10 cellular contexts compared by ENCODE assay signal in genomic region chr16:4695473-4696171, GRCh38. TPM values are rescaled to one million over a fixed set of nuclear protein-coding genes. Genes with fewer than 3 reads are reported as not detected.
DNase-seq lines count a peak whose midpoint lies in the region; ATAC-seq, FAIRE-seq and TF ChIP-seq lines count a peak whose summit lies in the region.
"Had no signal": no experiment of that assay in that cellular context is flagged by ENCODE, and none has a peak within 500 bp of the region (broad histone marks: within the 10 kb centered on the region; RNA-seq: fewer than 3 reads in every experiment).

No MANE protein-coding gene starts in this region.

- no peak overlapping the region for H2AK5ac ChIP-seq in neuronal stem cell (ENCODE audit: low read depth, low read length)

- no peaks in the 10 kb centered on the region for H3K27me3 ChIP-seq in SK-N-SH (ENCODE audit: insufficient read depth)
- H3K27me3 ChIP-seq in HUES64 (ENCODE audit: insufficient read depth, low read length) = no peaks in the 10 kb centered on the region
- no peaks in the 10 kb centered on the region for H3K27me3 ChIP-seq in K562 (ENCODE audit: control insufficient read depth in 2 of 2, insufficient read depth in 2 of 2, low read length in 2 of 2)
- no peaks in the 10 kb centered on the region for H3K27me3 ChIP-seq in neuronal stem cell (ENCODE audit: control insufficient read depth in 3 of 3, insufficient read depth in 3 of 3, low read depth in 1 of 3, low read length in 3 of 3)

- H3K27ac ChIP-seq in SK-N-SH (ENCODE audit: low read depth in 2 of 2, low read length in 1 of 2) (no peak overlapping the region; a peak in 1 of 4 replicates), HUES64 (ENCODE audit: low read depth, low read length) (peak overlapping the region; percentile 35; the same call in 1 of the 2 replicates), K562 (ENCODE audit: extremely low read depth, low read depth, low read length) (no peak overlapping the region), neuronal stem cell (replicated peaks; ENCODE audit: low read length) (no peak overlapping the region)

- TSS peak; percentile 39 for BruUV-seq in K562 (replicated peaks; lab: Mats Ljungman, UMichigan)

- POLR2A ChIA-PET in SK-N-SH (lab: Yijun Ruan, JAX) (interaction anchor here (2.3 kb wide), 1 partner anchor 39 kb away, joined by 8 read pairs; the partner anchor contains the start of genes ANKS3 and DNAAF8), K562 (lab: Yijun Ruan, JAX) (interaction anchor here (0.5 to 1.7 kb wide), 11 partner anchors 9 to 260 kb away, joined by 3 to 11 read pairs (median 3); no protein-coding TSS in a partner anchor)

- FAIRE-seq in K562 (lab: Jason Lieb, UNC) = no peak
- FAIRE-seq: A549 had no signal

- no peak overlapping the region for H4K91ac ChIP-seq in neuronal stem cell (ENCODE audit: low read depth, low read length, poor library complexity)

- H3F3A ChIP-seq in SK-N-SH (replicated peaks; ENCODE audit: insufficient read depth) = peaks cover 17% of the 10 kb centered on the region

- H3K79me1 ChIP-seq in neuronal stem cell (ENCODE audit: low read depth, low read length) = peaks cover 12% of the 10 kb centered on the region

- H3K4me2 ChIP-seq in SK-N-SH (peak overlapping the region; percentile 94; the same call in 1 of the 2 replicates), K562 (ENCODE audit: insufficient read depth, low read length) (no peak overlapping the region), neuronal stem cell (ENCODE audit: insufficient read depth, low read length, poor library complexity, severe bottlenecking) (no peak overlapping the region)

- no peak overlapping the region for H2BK15ac ChIP-seq in neuronal stem cell (ENCODE audit: low read length)

- peak overlapping the region; percentile 75 for H2BK5ac ChIP-seq in neuronal stem cell (ENCODE audit: low read length)

- H3K9me2 ChIP-seq in SK-N-SH = no peaks in the 10 kb centered on the region

- in situ Hi-C loops in K562 (cut with MboI) = no loop called here

- H3K18ac ChIP-seq in neuronal stem cell (ENCODE audit: low read length) = no peak overlapping the region

- H4K20me1 ChIP-seq in SK-N-SH (ENCODE audit: insufficient read depth) = no peaks in the 10 kb centered on the region
- peaks cover 8% of the 10 kb centered on the region; the same call in 1 of the 2 replicates for H4K20me1 ChIP-seq in K562 (replicated peaks; ENCODE audit: control insufficient read depth, insufficient read depth, low read length)

- no peak overlapping the region for H3K4ac ChIP-seq in neuronal stem cell (ENCODE audit: low read length)

- H3K4me1 ChIP-seq in SK-N-SH (ENCODE audit: control insufficient read depth in 1 of 2, insufficient read depth in 2 of 2, low read depth in 1 of 2, low read length in 1 of 2) (peaks cover 0 to 26% of the 10 kb centered on the region in 2 experiments; a peak in 1 of 4 replicates), HUES64 (ENCODE audit: insufficient read depth, low read length) (no peaks in the 10 kb centered on the region), K562 (replicated peaks in 1 of 2; ENCODE audit: control insufficient read depth in 2 of 2, insufficient read depth in 2 of 2, low read length in 2 of 2) (peaks cover 0 to 72% of the 10 kb centered on the region in 2 experiments; a peak in 3 of 5 replicates), neuronal stem cell (ENCODE audit: control insufficient read depth in 2 of 2, insufficient read depth in 1 of 2, low read depth in 1 of 2, low read length in 2 of 2) (peaks cover 8 to 10% of the 10 kb centered on the region in 2 donors)

- H4K8ac ChIP-seq in neuronal stem cell (ENCODE audit: low read depth, low read length) = no peak overlapping the region

- CTCF ChIA-PET in SK-N-SH (lab: Yijun Ruan, JAX) (interaction anchor here (1.0 to 2.9 kb wide), 7 partner anchors 13 to 261 kb away, joined by 3 to 16 read pairs (median 3); no protein-coding TSS in a partner anchor), K562 (lab: Yijun Ruan, JAX; ENCODE audit: low intra/inter-chr PET ratio) (no interaction called here)

- H3K14ac ChIP-seq in neuronal stem cell (ENCODE audit: low read length) = no peak overlapping the region

- TF ChIP-seq CTCF in SK-N-SH (IDR thresholded peaks at IDR 0.05) (no peak), K562 (IDR thresholded peaks at IDR 0.05 in 2 of 3, conservative IDR thresholded peaks at IDR 0.05 in 1 of 3; ENCODE audit: insufficient read depth in 2 of 3, low read depth in 1 of 3, low read length in 3 of 3) (no peak)

- no peak for TF ChIP-seq RAD21 in SK-N-SH (IDR thresholded peaks at IDR 0.05; ENCODE audit: low read length)
- no peak for TF ChIP-seq RAD21 in K562 (CRISPR knock-in tag; conservative IDR thresholded peaks at IDR 0.05 in 1 of 2, IDR thresholded peaks at IDR 0.05 in 1 of 2)

- H2BK12ac ChIP-seq in neuronal stem cell (ENCODE audit: low read length) = peak overlapping the region; percentile 63

- TF ChIP-seq POLR2A in K562 (conservative IDR thresholded peaks at IDR 0.05) = 0 out of 2 replicates have a peak, but pooled peaks have one; percentile 13

- H3K9me1 ChIP-seq in K562 (ENCODE audit: control insufficient read depth, insufficient read depth, low read length) = peaks cover 3% of the 10 kb centered on the region

- intact Hi-C loops in K562 (cut with micrococcal nuclease) = no loop called here

- no peak for ATAC-seq in SK-N-SH treated with all-trans-retinoic acid at 6 μM for 48 hours
- ATAC-seq in K562 = no peak
- ATAC-seq in GM21619 (IDR thresholded peaks at IDR 0.05; ENCODE audit: unreplicated experiment) = no peak
- ATAC-seq in HG03045 (IDR thresholded peaks at IDR 0.05; ENCODE audit: unreplicated experiment) = no peak
- ATAC-seq: A549 had no signal

- H2BK120ac ChIP-seq in neuronal stem cell (ENCODE audit: low read depth, low read length) = no peak overlapping the region

- TF ChIP-seq EP300 in SK-N-SH (IDR thresholded peaks at IDR 0.05; ENCODE audit: borderline replicate concordance in 1 of 2, low read depth in 1 of 2, low read length in 1 of 2) = no peak
- no peak for TF ChIP-seq EP300 in K562 (IDR thresholded peaks at IDR 0.05; ENCODE audit: low read length)

- DNase-seq in SK-N-SH (no peak), K562 (ENCODE audit: extremely low read depth in 1 of 4, low spot score in 3 of 4) (no peak), neuronal stem cell (ENCODE audit: low spot score) (no peak)
- DNase-seq in stimulated activated naive CD4-positive, alpha-beta T cell treated with Interleukin-2 at 50 U/mL for 16 hours (lab: John Stamatoyannopoulos, UW) = no peak
- DNase-seq: GDM1 had no signal

- H3K9me3 ChIP-seq in SK-N-SH (no peaks in the 10 kb centered on the region), HUES64 (ENCODE audit: insufficient read depth, low read depth, low read length) (no peaks in the 10 kb centered on the region), K562 (replicated peaks; ENCODE audit: control insufficient read depth, insufficient read depth, low read depth, low read length) (no peaks in the 10 kb centered on the region), neuronal stem cell (replicated peaks in 1 of 2; ENCODE audit: control insufficient read depth in 2 of 2, insufficient read depth in 1 of 2, low read depth in 1 of 2, low read length in 2 of 2) (no peaks in the 10 kb centered on the region)
- H3K9me3 ChIP-seq: A549 had no signal

- no peak overlapping the region for H3K4me3 ChIP-seq in SK-N-SH (ENCODE audit: low read depth in 2 of 2, low read length in 1 of 2)
- H3K4me3 ChIP-seq in HUES64 (ENCODE audit: low read length) = no peak overlapping the region
- no peak overlapping the region for H3K4me3 ChIP-seq in K562
- H3K4me3 ChIP-seq in neuronal stem cell (ENCODE audit: low read length in 2 of 2) = peak overlapping the region; percentile 34 to 99
- H3K4me3 ChIP-seq: A549 had no signal

- H2AFZ ChIP-seq in SK-N-SH (ENCODE audit: low read depth) (no peak overlapping the region), K562 (ENCODE audit: low read depth, low read length) (no peak overlapping the region), neuronal stem cell (ENCODE audit: low read length) (no peak overlapping the region)

- no peak overlapping the region for H3K23ac ChIP-seq in neuronal stem cell (ENCODE audit: low read depth, low read length, poor library complexity)

- H3K79me2 ChIP-seq in SK-N-SH (ENCODE audit: insufficient read depth) (peaks cover 11% of the 10 kb centered on the region; the same call in 1 of the 2 replicates), K562 (ENCODE audit: control insufficient read depth, insufficient read depth, low read length) (peaks cover 12% of the 10 kb centered on the region)

- WGBS in SK-N-SH (ENCODE audit: low lambda C conversion rate) = 88% methylated on average over 7 of the region's 12 CpGs
- whole genome bisulfite sequencing in HUES64 = 90% methylated on average over 12 of the region's 12 CpGs
- 67% methylated on average over 12 of the region's 12 CpGs for WGBS in K562 (ENCODE audit: insufficient coverage, low coverage, missing lambda C conversion rate)
- WGBS in neuronal stem cell (ENCODE audit: extremely low coverage in 2 of 2, insufficient read length in 2 of 2, insufficient replicate concordance in 1 of 2), 2 donors = no CpG with 5 or more reads among the region's 12 CpGs

- H3K9ac ChIP-seq in SK-N-SH (no peak overlapping the region), HUES64 (ENCODE audit: low read depth, low read length) (no peak overlapping the region), K562 (ENCODE audit: insufficient read depth in 1 of 2, low read depth in 2 of 2, low read length in 2 of 2) (peak overlapping the region in 1 of 2 experiments; percentile 33; a peak in 1 of 4 replicates), neuronal stem cell (ENCODE audit: low read depth, low read length, poor library complexity) (no peak overlapping the region)

- H3K36me3 ChIP-seq in SK-N-SH (replicated peaks in 1 of 2; ENCODE audit: control insufficient read depth in 1 of 2, insufficient read depth in 2 of 2, low read length in 1 of 2) (peaks cover 13 to 55% of the 10 kb centered on the region in 2 experiments), HUES64 (ENCODE audit: insufficient read depth, low read length) (peaks cover 53% of the 10 kb centered on the region), K562 (ENCODE audit: control insufficient read depth, insufficient read depth, low read length) (peaks cover 59% of the 10 kb centered on the region; the same call in 2 of the 3 replicates), neuronal stem cell (replicated peaks in 1 of 2; ENCODE audit: control insufficient read depth in 2 of 2, insufficient read depth in 2 of 2, low read length in 2 of 2) (peaks cover 45 to 57% of the 10 kb centered on the region in 2 donors)

RNA-seq across cellular contexts. Expression of gene NUDT16L1, which starts 2.3 kb away (rescaled TPM):
- polyA plus RNA-seq in SK-N-SH (2012; rRNA removed) = 45.8 and 45.9 TPM in 2 replicates
- 28.8 and 35.6 TPM in 2 replicates for polyA plus RNA-seq in SK-N-SH (2012; cell fraction: cytosol; rRNA removed)
- polyA plus RNA-seq in SK-N-SH (2012; cell fraction: nucleus; rRNA removed) = 52.3 and 65.9 TPM in 2 replicates
- 32.0 TPM for polyA plus RNA-seq in HUES64 (2013, experiment 1 of 2)
- 26.4 TPM for polyA plus RNA-seq in HUES64 (2013, experiment 2 of 2)
- total RNA-seq in K562 (2011; cell fraction: chromatin; rRNA removed; ENCODE audit: low replicate concordance) = 12.3 and 32.4 TPM in 2 replicates
- total RNA-seq in K562 (2011; cell fraction: nucleolus; rRNA removed) = 30.5 and 32.1 TPM in 2 replicates
- 19.6 TPM in 2 replicates for total RNA-seq in K562 (2011; cell fraction: nucleoplasm; rRNA removed)
- 35.7 and 37.0 TPM in 2 replicates for total RNA-seq in K562 (2014; rRNA removed)
- 5.9 and 8.6 TPM in 2 replicates for total RNA-seq in K562 (2014; rRNA removed; fragmentation: Illumina TruSeq; extraction: Trizol)
- total RNA-seq in K562 (2015; rRNA removed; fragmentation: Illumina TruSeq; extraction: Trizol) = 13.7 and 13.8 TPM in 2 replicates
- 33.1 and 34.9 TPM in 2 replicates for total RNA-seq in K562 (2021)
- 14.6 and 20.1 TPM in 2 replicates for polyA plus RNA-seq in K562 (2011; rRNA removed)
- polyA plus RNA-seq in K562 (2011; cell fraction: cytosol; rRNA removed) = 25.7 and 57.0 TPM in 2 replicates
- 28.9 and 31.1 TPM in 2 replicates for polyA plus RNA-seq in K562 (2011; cell fraction: nucleus; rRNA removed)
- 18.7 and 22.2 TPM in 2 replicates for polyA plus RNA-seq in K562 (2012)
- polyA plus RNA-seq in K562 (2014; fragmentation: Illumina TruSeq; extraction: Trizol) = 10.1 and 14.7 TPM in 2 replicates
- polyA plus RNA-seq in K562 (2014; fragmentation: Nextera tagmentation; extraction: Ambion mirVana) = 1 to 10 TPM; 1.4 to 1.9 TPM
- 37.6 and 39.9 TPM in 2 replicates for polyA plus RNA-seq in K562 (2014; rRNA removed)
- polyA minus RNA-seq in K562 (2011; rRNA and poly(A)+ RNA removed) = 4.1 and 5.1 TPM in 2 replicates
- 7.0 and 11.2 TPM in 2 replicates for polyA minus RNA-seq in K562 (2011; cell fraction: cytosol; rRNA and poly(A)+ RNA removed)
- 10.1 and 11.6 TPM in 2 replicates for polyA minus RNA-seq in K562 (2011; cell fraction: nucleus; rRNA and poly(A)+ RNA removed)
- polyA plus RNA-seq in neuronal stem cell (2013, experiment 1 of 2) = 24.6 TPM
- 25.4 TPM for polyA plus RNA-seq in neuronal stem cell (2013, experiment 2 of 2)

RNA-seq across cellular contexts. Expression of gene ANKS3, which starts 38.4 kb away (rescaled TPM):
- polyA plus RNA-seq in SK-N-SH (2012; rRNA removed) (42.2 and 43.9 TPM in 2 replicates), K562 (2011; rRNA removed) (17.2 and 21.5 TPM in 2 replicates), K562 (2014; fragmentation: Illumina TruSeq; extraction: Trizol) (9.3 and 11.4 TPM in 2 replicates), K562 (2014; fragmentation: Nextera tagmentation; extraction: Ambion mirVana) (under 1 TPM; 0.43 to 0.66 TPM), K562 (2014; rRNA removed) (23.4 and 23.7 TPM in 2 replicates)
- polyA plus RNA-seq in SK-N-SH (2012; cell fraction: cytosol; rRNA removed) = 15.6 and 21.8 TPM in 2 replicates
- 145 and 161 TPM in 2 replicates for polyA plus RNA-seq in SK-N-SH (2012; cell fraction: nucleus; rRNA removed)
- polyA plus RNA-seq in HUES64 (2013, experiment 1 of 2) = 12.6 TPM
- 12.7 TPM for polyA plus RNA-seq in HUES64 (2013, experiment 2 of 2)
- 131 and 242 TPM in 2 replicates for total RNA-seq in K562 (2011; cell fraction: chromatin; rRNA removed; ENCODE audit: low replicate concordance)
- total RNA-seq in K562 (2011; cell fraction: nucleolus; rRNA removed) = 131 and 135 TPM in 2 replicates
- total RNA-seq in K562 (2011; cell fraction: nucleoplasm; rRNA removed) = 120 and 128 TPM in 2 replicates
- total RNA-seq in K562 (2014; rRNA removed) (21.5 and 21.9 TPM in 2 replicates), K562 (2014; rRNA removed; fragmentation: Illumina TruSeq; extraction: Trizol) (8.0 and 12.0 TPM in 2 replicates), K562 (2015; rRNA removed; fragmentation: Illumina TruSeq; extraction: Trizol) (14.8 and 15.6 TPM in 2 replicates), K562 (2021) (22.1 and 25.7 TPM in 2 replicates)
- polyA plus RNA-seq in K562 (2011; cell fraction: cytosol; rRNA removed) = 15.2 and 18.4 TPM in 2 replicates
- polyA plus RNA-seq in K562 (2011; cell fraction: nucleus; rRNA removed) = 68.8 and 84.5 TPM in 2 replicates
- 11.9 and 13.9 TPM in 2 replicates for polyA plus RNA-seq in K562 (2012)
- 29.5 and 35.6 TPM in 2 replicates for polyA minus RNA-seq in K562 (2011; rRNA and poly(A)+ RNA removed)
- polyA minus RNA-seq in K562 (2011; cell fraction: cytosol; rRNA and poly(A)+ RNA removed) = 11.2 and 13.6 TPM in 2 replicates
- 34.1 and 41.4 TPM in 2 replicates for polyA minus RNA-seq in K562 (2011; cell fraction: nucleus; rRNA and poly(A)+ RNA removed)
- 10.9 TPM for polyA plus RNA-seq in neuronal stem cell (2013, experiment 1 of 2)
- 11.0 TPM for polyA plus RNA-seq in neuronal stem cell (2013, experiment 2 of 2)

RNA-seq across cellular contexts. Expression of gene DNAAF8, which starts 38.7 kb away (rescaled TPM):
- polyA plus RNA-seq in SK-N-SH (2012; rRNA removed) = 2.4 and 3.1 TPM in 2 replicates
- polyA plus RNA-seq in SK-N-SH (2012; cell fraction: cytosol; rRNA removed) = 1.7 and 2.1 TPM in 2 replicates
- polyA plus RNA-seq in SK-N-SH (2012; cell fraction: nucleus; rRNA removed) = 2.5 and 3.1 TPM in 2 replicates
- 0.60 TPM for polyA plus RNA-seq in HUES64 (2013, experiment 1 of 2)
- 1.0 TPM for polyA plus RNA-seq in HUES64 (2013, experiment 2 of 2)
- total RNA-seq in K562 (2011; cell fraction: chromatin; rRNA removed; ENCODE audit: low replicate concordance) = 0.19 TPM in 1 of 2 replicates, not detected in the other
- 0.33 and 0.39 TPM in 2 replicates for total RNA-seq in K562 (2011; cell fraction: nucleolus; rRNA removed)
- total RNA-seq in K562 (2011; cell fraction: nucleoplasm; rRNA removed) = 0.15 TPM in 2 replicates
- total RNA-seq in K562 (2014; rRNA removed) = not detected in 2 replicates
- not detected in 2 replicates for total RNA-seq in K562 (2014; rRNA removed; fragmentation: Illumina TruSeq; extraction: Trizol)
- total RNA-seq in K562 (2015; rRNA removed; fragmentation: Illumina TruSeq; extraction: Trizol) = not detected in 2 replicates
- total RNA-seq in K562 (2021) = not detected in 2 replicates
- polyA plus RNA-seq in K562 (2011; rRNA removed) = 0.04 and 0.11 TPM in 2 replicates
- polyA plus RNA-seq in K562 (2011; cell fraction: cytosol; rRNA removed) = 0.07 and 0.10 TPM in 2 replicates
- 0.07 and 0.40 TPM in 2 replicates for polyA plus RNA-seq in K562 (2011; cell fraction: nucleus; rRNA removed)
- 0.16 and 0.26 TPM in 2 replicates for polyA plus RNA-seq in K562 (2012)
- polyA plus RNA-seq in K562 (2014; fragmentation: Illumina TruSeq; extraction: Trizol) = 0.10 TPM in 1 of 2 replicates, not detected in the other
- not detected for polyA plus RNA-seq in K562 (2014; fragmentation: Nextera tagmentation; extraction: Ambion mirVana)
- 0.12 TPM in 1 of 2 replicates, not detected in the other for polyA plus RNA-seq in K562 (2014; rRNA removed)
- not detected in 2 replicates for polyA minus RNA-seq in K562 (2011; rRNA and poly(A)+ RNA removed)
- polyA minus RNA-seq in K562 (2011; cell fraction: cytosol; rRNA and poly(A)+ RNA removed) = not detected in 2 replicates
- 0.33 TPM in 1 of 2 replicates, not detected in the other for polyA minus RNA-seq in K562 (2011; cell fraction: nucleus; rRNA and poly(A)+ RNA removed)
- 0.29 TPM for polyA plus RNA-seq in neuronal stem cell (2013, experiment 1 of 2)
- polyA plus RNA-seq in neuronal stem cell (2013, experiment 2 of 2) = 0.17 TPM

Comparison
In these comparisons a context has a peak if more than half of its experiments do, and no peak if none do; other contexts are left out.
1. H3K4me3 ChIP-seq: peak in neuronal stem cell (2 of 2); none in SK-N-SH (0 of 2), HUES64 (single experiment) and K562 (single experiment).